Comparison of ENCODE assay signal across 8 cellular contexts in genomic region chr1:99004270-99005141, GRCh38. TPM values are rescaled to one million over a fixed set of nuclear protein-coding genes. Genes with fewer than 3 reads are reported as not detected.
DNase-seq lines count a peak whose midpoint lies in the region; ATAC-seq and TF ChIP-seq lines count a peak whose summit lies in the region.

TSS of gene PLPPR5 (minus strand) at chr1:99004861. CDS start at chr1:99004671, 190 bp downstream.

- H3K4me1 ChIP-seq in naive thymus-derived CD4-positive, alpha-beta T cell (ENCODE audit: control insufficient read depth in 2 of 2, insufficient read depth in 2 of 2, low read length in 2 of 2): peaks cover 0 to 4% of the 10 kb centered on the region in 2 donors
- H3K4me1 ChIP-seq in aorta (ENCODE audit: control insufficient read depth in 1 of 2, insufficient read depth in 2 of 2, low read length in 2 of 2): no peaks in the 10 kb centered on the region

- no peaks in the 10 kb centered on the region for H3K9me3 Mint-ChIP-seq in activated CD4-positive, alpha-beta memory T cell treated with anti-CD3 and anti-CD28 coated beads for 36 hours
- H3K9me3 Mint-ChIP-seq in activated CD4-positive, alpha-beta memory T cell treated with anti-CD3 and anti-CD28 coated beads, Interleukin-2, amount 10 ng/mL, durations not matched to agents 7 days and 5 days: no peaks in the 10 kb centered on the region
- H3K9me3 Mint-ChIP-seq in activated CD4-positive, alpha-beta T cell treated with anti-CD3 and anti-CD28 coated beads, Interleukin-2, amount 10 ng/mL, durations not matched to agents 24 days and 14 days: peaks cover 4% of the 10 kb centered on the region
- H3K9me3 Mint-ChIP-seq in naive thymus-derived CD4-positive, alpha-beta T cell: no peaks in the 10 kb centered on the region

- H3K4me1 Mint-ChIP-seq in activated CD4-positive, alpha-beta memory T cell treated with anti-CD3 and anti-CD28 coated beads for 36 hours (ENCODE audit: low read depth): peaks cover 7% of the 10 kb centered on the region
- no peaks in the 10 kb centered on the region for H3K4me1 Mint-ChIP-seq in activated CD4-positive, alpha-beta memory T cell treated with anti-CD3 and anti-CD28 coated beads, Interleukin-2, amount 10 ng/mL, durations not matched to agents 7 days and 5 days
- peaks cover 4% of the 10 kb centered on the region for H3K4me1 Mint-ChIP-seq in activated CD4-positive, alpha-beta T cell treated with anti-CD3 and anti-CD28 coated beads, Interleukin-2, amount 10 ng/mL, durations not matched to agents 24 days and 14 days
- peaks cover 0 to 16% (median 6%) of the 10 kb centered on the region in 7 donors for H3K4me1 Mint-ChIP-seq in naive thymus-derived CD4-positive, alpha-beta T cell

- CTCF ChIA-PET in activated CD4-positive, alpha-beta memory T cell treated with anti-CD3 and anti-CD28 coated beads for 36 hours (lab: Charles Lee): no interaction called here
- CTCF ChIA-PET in activated CD4-positive, alpha-beta memory T cell treated with anti-CD3 and anti-CD28 coated beads, Interleukin-2, amount 10 ng/mL, durations not matched to agents 7 days and 5 days (lab: Charles Lee): no interaction called here
- CTCF ChIA-PET in naive thymus-derived CD4-positive, alpha-beta T cell (lab: Charles Lee): no interaction called here

- H3K9me3 ChIP-seq in naive thymus-derived CD4-positive, alpha-beta T cell (ENCODE audit: control insufficient read depth in 2 of 3, low read length in 3 of 3): no peaks in the 10 kb centered on the region
- H3K9me3 ChIP-seq in aorta (ENCODE audit: control insufficient read depth, low read length): no peaks in the 10 kb centered on the region

- no peaks in the 10 kb centered on the region for H3K36me3 Mint-ChIP-seq in activated CD4-positive, alpha-beta memory T cell treated with anti-CD3 and anti-CD28 coated beads for 36 hours
- no peaks in the 10 kb centered on the region for H3K36me3 Mint-ChIP-seq in activated CD4-positive, alpha-beta memory T cell treated with anti-CD3 and anti-CD28 coated beads, Interleukin-2, amount 10 ng/mL, durations not matched to agents 7 days and 5 days (ENCODE audit: low read depth)
- no peaks in the 10 kb centered on the region for H3K36me3 Mint-ChIP-seq in activated CD4-positive, alpha-beta T cell treated with anti-CD3 and anti-CD28 coated beads, Interleukin-2, amount 10 ng/mL, durations not matched to agents 24 days and 14 days (ENCODE audit: low read depth)
- H3K36me3 Mint-ChIP-seq in naive thymus-derived CD4-positive, alpha-beta T cell: no peaks in the 10 kb centered on the region

- H3K27me3 ChIP-seq in naive thymus-derived CD4-positive, alpha-beta T cell (ENCODE audit: control insufficient read depth in 2 of 2, insufficient read depth in 2 of 2, low read length in 2 of 2): peaks cover 6 to 12% of the 10 kb centered on the region in 2 donors
- no peaks in the 10 kb centered on the region for H3K27me3 ChIP-seq in aorta (ENCODE audit: control insufficient read depth in 1 of 2, insufficient read depth in 2 of 2, low read length in 1 of 2)

- peaks cover 40% of the 10 kb centered on the region for H3K27me3 Mint-ChIP-seq in activated CD4-positive, alpha-beta memory T cell treated with anti-CD3 and anti-CD28 coated beads for 36 hours
- peaks cover 42% of the 10 kb centered on the region for H3K27me3 Mint-ChIP-seq in activated CD4-positive, alpha-beta memory T cell treated with anti-CD3 and anti-CD28 coated beads, Interleukin-2, amount 10 ng/mL, durations not matched to agents 7 days and 5 days
- H3K27me3 Mint-ChIP-seq in activated CD4-positive, alpha-beta T cell treated with anti-CD3 and anti-CD28 coated beads, Interleukin-2, amount 10 ng/mL, durations not matched to agents 24 days and 14 days: peaks cover 65% of the 10 kb centered on the region
- H3K27me3 Mint-ChIP-seq in naive thymus-derived CD4-positive, alpha-beta T cell: peaks cover 45 to 72% (median 56%) of the 10 kb centered on the region in 5 donors

- WGBS in aorta, 2 donors: 1% methylated on average over 62 to 101 of the region's 101 CpGs

- no peaks in the 10 kb centered on the region for H3K36me3 ChIP-seq in naive thymus-derived CD4-positive, alpha-beta T cell (ENCODE audit: control insufficient read depth in 2 of 3, insufficient read depth in 3 of 3, low read length in 3 of 3)
- H3K36me3 ChIP-seq in aorta (ENCODE audit: control insufficient read depth in 1 of 2, insufficient read depth in 2 of 2, low read length in 1 of 2): no peaks in the 10 kb centered on the region

- DNase-seq in activated CD4-positive, alpha-beta memory T cell treated with anti-CD3 and anti-CD28 coated beads for 36 hours: peak; percentile 30
- DNase-seq in activated CD4-positive, alpha-beta memory T cell treated with anti-CD3 and anti-CD28 coated beads, Interleukin-2, amount 10 ng/mL, durations not matched to agents 7 days and 5 days: no peak
- DNase-seq in activated CD4-positive, alpha-beta T cell treated with anti-CD3 and anti-CD28 coated beads, Interleukin-2, amount 10 ng/mL, durations not matched to agents 24 days and 14 days: peak; percentile 69
- DNase-seq in epithelial cell of esophagus (ENCODE audit: low read depth) (peak; percentile 21), aorta (peak in 1 of 2 donors; percentile 68)
- DNase-seq in naive thymus-derived CD4-positive, alpha-beta T cell: peak in 8 of 9 donors; percentile 7 to 33 (median 20)

- H3K4me3 ChIP-seq in epithelial cell of esophagus (ENCODE audit: low read length): no peak within 1 kb of the TSS
- peak within 1 kb of the TSS; percentile 36 for H3K4me3 ChIP-seq in naive thymus-derived CD4-positive, alpha-beta T cell (ENCODE audit: low read length)
- H3K4me3 ChIP-seq in aorta (ENCODE audit: low read length in 2 of 2): peak within 1 kb of the TSS; percentile 4 to 18

- H3K27ac Mint-ChIP-seq in activated CD4-positive, alpha-beta memory T cell treated with anti-CD3 and anti-CD28 coated beads for 36 hours: no peak within 1 kb of the TSS
- no peak within 1 kb of the TSS for H3K27ac Mint-ChIP-seq in activated CD4-positive, alpha-beta memory T cell treated with anti-CD3 and anti-CD28 coated beads, Interleukin-2, amount 10 ng/mL, durations not matched to agents 7 days and 5 days
- H3K27ac Mint-ChIP-seq in activated CD4-positive, alpha-beta T cell treated with anti-CD3 and anti-CD28 coated beads, Interleukin-2, amount 10 ng/mL, durations not matched to agents 24 days and 14 days: no peak within 1 kb of the TSS
- H3K27ac Mint-ChIP-seq in naive thymus-derived CD4-positive, alpha-beta T cell: no peak within 1 kb of the TSS

- H3K27ac ChIP-seq in naive thymus-derived CD4-positive, alpha-beta T cell (ENCODE audit: low read depth, low read length): no peak within 1 kb of the TSS
- no peak within 1 kb of the TSS for H3K27ac ChIP-seq in aorta (ENCODE audit: low read depth in 1 of 2, low read length in 2 of 2)

- H3K4me3 Mint-ChIP-seq in activated CD4-positive, alpha-beta memory T cell treated with anti-CD3 and anti-CD28 coated beads for 36 hours: peak within 1 kb of the TSS; percentile 38
- H3K4me3 Mint-ChIP-seq in activated CD4-positive, alpha-beta memory T cell treated with anti-CD3 and anti-CD28 coated beads, Interleukin-2, amount 10 ng/mL, durations not matched to agents 7 days and 5 days: no peak within 1 kb of the TSS
- peak within 1 kb of the TSS; percentile 60 for H3K4me3 Mint-ChIP-seq in activated CD4-positive, alpha-beta T cell treated with anti-CD3 and anti-CD28 coated beads, Interleukin-2, amount 10 ng/mL, durations not matched to agents 24 days and 14 days
- H3K4me3 Mint-ChIP-seq in naive thymus-derived CD4-positive, alpha-beta T cell: peak within 1 kb of the TSS; percentile 61 to 86 (median 78)

- ATAC-seq in naive thymus-derived CD4-positive, alpha-beta T cell: peak; percentile 62
- ATAC-seq in aorta (ENCODE audit: low FRiP score) (peak; percentile 48), GM19452 (IDR thresholded peaks at IDR 0.05; ENCODE audit: unreplicated experiment) (no peak), GM21576 (IDR thresholded peaks at IDR 0.05; ENCODE audit: unreplicated experiment) (no peak)

- intact Hi-C loops in activated CD4-positive, alpha-beta memory T cell treated with anti-CD3 and anti-CD28 coated beads for 36 hours (cut with micrococcal nuclease): no loop called here
- intact Hi-C loops in activated CD4-positive, alpha-beta T cell treated with anti-CD3 and anti-CD28 coated beads, Interleukin-2, amount 10 ng/mL, durations not matched to agents 24 days and 14 days (cut with micrococcal nuclease): no loop called here
- intact Hi-C loops in naive thymus-derived CD4-positive, alpha-beta T cell (cut with micrococcal nuclease): loop anchor here in 1 of 2 donors (2.0 kb wide), 1 partner anchor 210 kb away; no protein-coding TSS in a partner anchor
- intact Hi-C loops in aorta (cut with DNase I): no loop called here

- POLR2A ChIA-PET in activated CD4-positive, alpha-beta memory T cell treated with anti-CD3 and anti-CD28 coated beads for 36 hours (lab: Charles Lee): interaction anchor here (0.6 kb wide), 1 partner anchor 869 kb away, joined by 4 read pairs; no protein-coding TSS in a partner anchor
- POLR2A ChIA-PET in activated CD4-positive, alpha-beta memory T cell treated with anti-CD3 and anti-CD28 coated beads, Interleukin-2, amount 10 ng/mL, durations not matched to agents 7 days and 5 days (lab: Charles Lee): no interaction called here
- POLR2A ChIA-PET in naive thymus-derived CD4-positive, alpha-beta T cell (lab: Charles Lee): no interaction called here

- no peak for TF ChIP-seq CTCF in epithelial cell of esophagus (IDR thresholded peaks at IDR 0.05; ENCODE audit: insufficient read depth, low read depth, low read length, missing control alignments)

RNA-seq across cellular contexts. Expression of gene PLPPR5, which starts in this region (rescaled TPM):
- total RNA-seq in activated CD4-positive, alpha-beta memory T cell treated with anti-CD3 and anti-CD28 coated beads for 36 hours: not detected
- total RNA-seq in activated CD4-positive, alpha-beta memory T cell treated with anti-CD3 and anti-CD28 coated beads, Interleukin-2, amount 10 ng/mL, durations not matched to agents 7 days and 5 days: not detected
- not detected in 2 replicates for total RNA-seq in activated CD4-positive, alpha-beta T cell treated with anti-CD3 and anti-CD28 coated beads, Interleukin-2, amount 10 ng/mL, durations not matched to agents 24 days and 14 days
- not detected for total RNA-seq in naive thymus-derived CD4-positive, alpha-beta T cell
- polyA plus RNA-seq in naive thymus-derived CD4-positive, alpha-beta T cell: not detected
- total RNA-seq in aorta: not detected
- polyA plus RNA-seq in aorta: not detected

Comparison
In these comparisons a context has a peak if more than half of its experiments do, and no peak if none do; other contexts are left out.
1. Peak in DNase-seq in activated CD4-positive, alpha-beta memory T cell treated with anti-CD3 and anti-CD28 coated beads for 36 hours; RNA of the gene not detected or under 1 TPM.
2. Peak in DNase-seq in activated CD4-positive, alpha-beta T cell treated with anti-CD3 and anti-CD28 coated beads, Interleukin-2, amount 10 ng/mL, durations not matched to agents 24 days and 14 days; RNA of the gene not detected or under 1 TPM.
3. Peak in DNase-seq, ATAC-seq and H3K4me3 ChIP-seq in naive thymus-derived CD4-positive, alpha-beta T cell; RNA of the gene not detected or under 1 TPM.
4. Peak in ATAC-seq and H3K4me3 ChIP-seq in aorta; RNA of the gene not detected or under 1 TPM.